Comparison of ENCODE assay signal across 2 cellular contexts in the genomic region with DNA sequence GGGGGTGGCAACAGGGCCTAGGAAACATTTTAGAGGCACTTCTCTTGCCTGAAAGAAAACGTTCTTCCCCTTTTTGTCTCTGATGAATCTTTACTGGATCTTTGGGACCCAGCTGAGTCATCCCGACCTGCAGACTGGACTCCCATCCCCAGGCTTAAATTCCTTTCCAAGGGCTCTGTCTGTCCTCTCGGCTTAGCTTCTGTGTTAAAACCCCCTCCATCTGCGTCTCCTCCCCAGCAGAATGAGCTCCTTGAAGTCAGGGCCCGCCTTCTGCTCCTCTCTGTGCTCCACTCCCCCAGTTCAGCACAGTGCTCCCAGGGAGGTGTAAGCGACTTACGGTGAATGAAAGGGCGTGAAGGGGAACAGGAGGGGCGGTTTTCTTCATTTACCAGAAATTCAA.
TF ChIP-seq lines count a peak whose summit lies in the region.

No MANE protein-coding gene starts in this region.

TF ChIP-seq in H1, 55 proteins besides CTCF, POLR2A, EP300 and RAD21:
- peak; percentile 8 for TF ChIP-seq KDM4A (IDR thresholded peaks at IDR 0.05; ENCODE audit: low read depth, low read length, severe bottlenecking)
- no peak for TF ChIP-seq ASH2L (IDR thresholded peaks at IDR 0.05; ENCODE audit: low read length)

TF ChIP-seq in SK-N-SH, 30 proteins besides CTCF, POLR2A, EP300 and RAD21:
- no peak for TF ChIP-seq YY1 (IDR thresholded peaks at IDR 0.05; ENCODE audit: low read depth)
- TF ChIP-seq, protein P1, sequence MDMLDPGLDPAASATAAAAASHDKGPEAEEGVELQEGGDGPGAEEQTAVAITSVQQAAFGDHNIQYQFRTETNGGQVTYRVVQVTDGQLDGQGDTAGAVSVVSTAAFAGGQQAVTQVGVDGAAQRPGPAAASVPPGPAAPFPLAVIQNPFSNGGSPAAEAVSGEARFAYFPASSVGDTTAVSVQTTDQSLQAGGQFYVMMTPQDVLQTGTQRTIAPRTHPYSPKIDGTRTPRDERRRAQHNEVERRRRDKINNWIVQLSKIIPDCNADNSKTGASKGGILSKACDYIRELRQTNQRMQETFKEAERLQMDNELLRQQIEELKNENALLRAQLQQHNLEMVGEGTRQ (IDR thresholded peaks at IDR 0.05; ENCODE audit: borderline replicate concordance, low read depth, low read length) = no peak
- no peak for TF ChIP-seq POLR2AphosphoS5 (IDR thresholded peaks at IDR 0.05; ENCODE audit: low read depth, low read length)
- no peak for TF ChIP-seq FOSL2 (IDR thresholded peaks at IDR 0.05; ENCODE audit: borderline replicate concordance, low read depth)
TF ChIP-seq in SK-N-SH: peak in this region for 0.
